ENCODE assay signal across 1 cellular context in the genomic region with DNA sequence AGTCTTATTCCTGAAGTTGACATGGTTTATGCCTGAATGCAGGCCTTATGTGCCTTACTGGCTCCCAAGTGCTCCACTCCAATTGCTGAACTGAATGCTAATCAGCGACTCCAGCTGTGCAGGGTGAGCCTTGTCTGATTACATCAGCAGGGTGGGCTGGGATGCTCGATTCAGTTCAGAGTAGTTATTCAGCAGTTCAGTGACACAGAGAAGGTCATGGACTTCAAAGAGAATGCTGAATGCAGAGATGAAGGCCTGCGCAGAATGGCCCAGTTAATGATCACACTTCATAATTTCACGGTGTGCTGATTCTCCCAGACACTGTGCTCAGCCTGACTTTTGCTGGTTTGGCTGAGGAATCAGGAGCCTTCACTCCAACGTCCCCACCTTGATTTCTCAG.
TF ChIP-seq lines count a peak whose summit lies in the region.

No MANE protein-coding gene starts in this region.

TF ChIP-seq in HepG2, 621 proteins besides CTCF, POLR2A, EP300 and RAD21 (continued from another document and continues in another):
- no peak for TF ChIP-seq CCDC6 (CRISPR knock-in tag; IDR thresholded peaks at IDR 0.05)
- no peak for TF ChIP-seq LBX2 (CRISPR knock-in tag; IDR thresholded peaks at IDR 0.05; ENCODE audit: borderline replicate concordance)
- TF ChIP-seq SAP130 (CRISPR knock-in tag; IDR thresholded peaks at IDR 0.05; ENCODE audit: low read depth), result peak; percentile 26; the same call in 1 of the 2 replicates
- TF ChIP-seq, protein P1, sequence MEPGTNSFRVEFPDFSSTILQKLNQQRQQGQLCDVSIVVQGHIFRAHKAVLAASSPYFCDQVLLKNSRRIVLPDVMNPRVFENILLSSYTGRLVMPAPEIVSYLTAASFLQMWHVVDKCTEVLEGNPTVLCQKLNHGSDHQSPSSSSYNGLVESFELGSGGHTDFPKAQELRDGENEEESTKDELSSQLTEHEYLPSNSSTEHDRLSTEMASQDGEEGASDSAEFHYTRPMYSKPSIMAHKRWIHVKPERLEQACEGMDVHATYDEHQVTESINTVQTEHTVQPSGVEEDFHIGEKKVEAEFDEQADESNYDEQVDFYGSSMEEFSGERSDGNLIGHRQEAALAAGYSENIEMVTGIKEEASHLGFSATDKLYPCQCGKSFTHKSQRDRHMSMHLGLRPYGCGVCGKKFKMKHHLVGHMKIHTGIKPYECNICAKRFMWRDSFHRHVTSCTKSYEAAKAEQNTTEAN (CRISPR knock-in tag; conservative IDR thresholded peaks at IDR 0.05), result no peak
- no peak for TF ChIP-seq MTF1 (CRISPR knock-in tag; IDR thresholded peaks at IDR 0.05)
- TF ChIP-seq PAF1 (CRISPR knock-in tag; IDR thresholded peaks at IDR 0.05), result no peak
- no peak for TF ChIP-seq ZNF556 (CRISPR knock-in tag; IDR thresholded peaks at IDR 0.05; ENCODE audit: borderline replicate concordance)
- TF ChIP-seq, protein P2, sequence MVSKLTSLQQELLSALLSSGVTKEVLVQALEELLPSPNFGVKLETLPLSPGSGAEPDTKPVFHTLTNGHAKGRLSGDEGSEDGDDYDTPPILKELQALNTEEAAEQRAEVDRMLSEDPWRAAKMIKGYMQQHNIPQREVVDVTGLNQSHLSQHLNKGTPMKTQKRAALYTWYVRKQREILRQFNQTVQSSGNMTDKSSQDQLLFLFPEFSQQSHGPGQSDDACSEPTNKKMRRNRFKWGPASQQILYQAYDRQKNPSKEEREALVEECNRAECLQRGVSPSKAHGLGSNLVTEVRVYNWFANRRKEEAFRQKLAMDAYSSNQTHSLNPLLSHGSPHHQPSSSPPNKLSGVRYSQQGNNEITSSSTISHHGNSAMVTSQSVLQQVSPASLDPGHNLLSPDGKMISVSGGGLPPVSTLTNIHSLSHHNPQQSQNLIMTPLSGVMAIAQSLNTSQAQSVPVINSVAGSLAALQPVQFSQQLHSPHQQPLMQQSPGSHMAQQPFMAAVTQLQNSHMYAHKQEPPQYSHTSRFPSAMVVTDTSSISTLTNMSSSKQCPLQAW (CRISPR knock-in tag; IDR thresholded peaks at IDR 0.05), result peak; percentile 56; the same call in 1 of the 2 replicates
- TF ChIP-seq RARA (CRISPR knock-in tag; IDR thresholded peaks at IDR 0.05), result peak; percentile 46
- TF ChIP-seq CAMTA2 (CRISPR knock-in tag; IDR thresholded peaks at IDR 0.05; ENCODE audit: borderline replicate concordance), result no peak
- no peak for TF ChIP-seq ZNF550 (CRISPR knock-in tag; IDR thresholded peaks at IDR 0.05; ENCODE audit: borderline replicate concordance)
- TF ChIP-seq, protein P3, sequence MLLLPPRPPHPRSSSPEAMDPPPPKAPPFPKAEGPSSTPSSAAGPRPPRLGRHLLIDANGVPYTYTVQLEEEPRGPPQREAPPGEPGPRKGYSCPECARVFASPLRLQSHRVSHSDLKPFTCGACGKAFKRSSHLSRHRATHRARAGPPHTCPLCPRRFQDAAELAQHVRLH (CRISPR knock-in tag; IDR thresholded peaks at IDR 0.05; ENCODE audit: borderline replicate concordance, low read depth), result 0 out of 2 replicates have a peak, but pooled peaks have one; percentile 36
- TF ChIP-seq HDAC1 (CRISPR knock-in tag; IDR thresholded peaks at IDR 0.05), result 0 out of 2 replicates have a peak, but pooled peaks have one; percentile 31
- TF ChIP-seq, protein P4, sequence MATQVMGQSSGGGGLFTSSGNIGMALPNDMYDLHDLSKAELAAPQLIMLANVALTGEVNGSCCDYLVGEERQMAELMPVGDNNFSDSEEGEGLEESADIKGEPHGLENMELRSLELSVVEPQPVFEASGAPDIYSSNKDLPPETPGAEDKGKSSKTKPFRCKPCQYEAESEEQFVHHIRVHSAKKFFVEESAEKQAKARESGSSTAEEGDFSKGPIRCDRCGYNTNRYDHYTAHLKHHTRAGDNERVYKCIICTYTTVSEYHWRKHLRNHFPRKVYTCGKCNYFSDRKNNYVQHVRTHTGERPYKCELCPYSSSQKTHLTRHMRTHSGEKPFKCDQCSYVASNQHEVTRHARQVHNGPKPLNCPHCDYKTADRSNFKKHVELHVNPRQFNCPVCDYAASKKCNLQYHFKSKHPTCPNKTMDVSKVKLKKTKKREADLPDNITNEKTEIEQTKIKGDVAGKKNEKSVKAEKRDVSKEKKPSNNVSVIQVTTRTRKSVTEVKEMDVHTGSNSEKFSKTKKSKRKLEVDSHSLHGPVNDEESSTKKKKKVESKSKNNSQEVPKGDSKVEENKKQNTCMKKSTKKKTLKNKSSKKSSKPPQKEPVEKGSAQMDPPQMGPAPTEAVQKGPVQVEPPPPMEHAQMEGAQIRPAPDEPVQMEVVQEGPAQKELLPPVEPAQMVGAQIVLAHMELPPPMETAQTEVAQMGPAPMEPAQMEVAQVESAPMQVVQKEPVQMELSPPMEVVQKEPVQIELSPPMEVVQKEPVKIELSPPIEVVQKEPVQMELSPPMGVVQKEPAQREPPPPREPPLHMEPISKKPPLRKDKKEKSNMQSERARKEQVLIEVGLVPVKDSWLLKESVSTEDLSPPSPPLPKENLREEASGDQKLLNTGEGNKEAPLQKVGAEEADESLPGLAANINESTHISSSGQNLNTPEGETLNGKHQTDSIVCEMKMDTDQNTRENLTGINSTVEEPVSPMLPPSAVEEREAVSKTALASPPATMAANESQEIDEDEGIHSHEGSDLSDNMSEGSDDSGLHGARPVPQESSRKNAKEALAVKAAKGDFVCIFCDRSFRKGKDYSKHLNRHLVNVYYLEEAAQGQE (IDR thresholded peaks at IDR 0.05; ENCODE audit: borderline replicate concordance in 1 of 2, low read depth in 1 of 2, low read length in 2 of 2), result no peak
- peak; percentile 51; the same call in 1 of the 2 replicates for TF ChIP-seq ZMYM3 (CRISPR knock-in tag; IDR thresholded peaks at IDR 0.05)
- no peak for TF ChIP-seq ATF7 (IDR thresholded peaks at IDR 0.05)
- TF ChIP-seq ATF7 (CRISPR knock-in tag; IDR thresholded peaks at IDR 0.05), result no peak
- 0 out of 2 replicates have a peak, but pooled peaks have one; percentile 40 for TF ChIP-seq ZNF644 (CRISPR knock-in tag; IDR thresholded peaks at IDR 0.05; ENCODE audit: low read depth)
- TF ChIP-seq, protein P5, sequence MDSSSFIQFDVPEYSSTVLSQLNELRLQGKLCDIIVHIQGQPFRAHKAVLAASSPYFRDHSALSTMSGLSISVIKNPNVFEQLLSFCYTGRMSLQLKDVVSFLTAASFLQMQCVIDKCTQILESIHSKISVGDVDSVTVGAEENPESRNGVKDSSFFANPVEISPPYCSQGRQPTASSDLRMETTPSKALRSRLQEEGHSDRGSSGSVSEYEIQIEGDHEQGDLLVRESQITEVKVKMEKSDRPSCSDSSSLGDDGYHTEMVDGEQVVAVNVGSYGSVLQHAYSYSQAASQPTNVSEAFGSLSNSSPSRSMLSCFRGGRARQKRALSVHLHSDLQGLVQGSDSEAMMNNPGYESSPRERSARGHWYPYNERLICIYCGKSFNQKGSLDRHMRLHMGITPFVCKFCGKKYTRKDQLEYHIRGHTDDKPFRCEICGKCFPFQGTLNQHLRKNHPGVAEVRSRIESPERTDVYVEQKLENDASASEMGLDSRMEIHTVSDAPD (CRISPR knock-in tag; IDR thresholded peaks at IDR 0.05), result no peak
- TF ChIP-seq ATM (IDR thresholded peaks at IDR 0.05; ENCODE audit: borderline replicate concordance), result no peak
- no peak for TF ChIP-seq ZNF24 (IDR thresholded peaks at IDR 0.05)
- no peak for TF ChIP-seq ZNF501 (CRISPR knock-in tag; IDR thresholded peaks at IDR 0.05)
- TF ChIP-seq PCBP2 (optimal IDR thresholded peaks at IDR 0.05; ENCODE audit: low read depth, low read length, poor library complexity, severe bottlenecking), result no peak
- no peak for TF ChIP-seq ELF1 (CRISPR knock-in tag; IDR thresholded peaks at IDR 0.05)
- no peak for TF ChIP-seq NPAS2 (CRISPR knock-in tag; IDR thresholded peaks at IDR 0.05; ENCODE audit: borderline replicate concordance)
- no peak for TF ChIP-seq HNRNPH1 (optimal IDR thresholded peaks at IDR 0.05; ENCODE audit: low read depth, low read length)
- no peak for TF ChIP-seq ZFP37 (CRISPR knock-in tag; IDR thresholded peaks at IDR 0.05; ENCODE audit: borderline replicate concordance)
- TF ChIP-seq BCLAF1 (IDR thresholded peaks at IDR 0.05), result no peak
- TF ChIP-seq, protein P6, sequence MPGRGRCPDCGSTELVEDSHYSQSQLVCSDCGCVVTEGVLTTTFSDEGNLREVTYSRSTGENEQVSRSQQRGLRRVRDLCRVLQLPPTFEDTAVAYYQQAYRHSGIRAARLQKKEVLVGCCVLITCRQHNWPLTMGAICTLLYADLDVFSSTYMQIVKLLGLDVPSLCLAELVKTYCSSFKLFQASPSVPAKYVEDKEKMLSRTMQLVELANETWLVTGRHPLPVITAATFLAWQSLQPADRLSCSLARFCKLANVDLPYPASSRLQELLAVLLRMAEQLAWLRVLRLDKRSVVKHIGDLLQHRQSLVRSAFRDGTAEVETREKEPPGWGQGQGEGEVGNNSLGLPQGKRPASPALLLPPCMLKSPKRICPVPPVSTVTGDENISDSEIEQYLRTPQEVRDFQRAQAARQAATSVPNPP (CRISPR knock-in tag; IDR thresholded peaks at IDR 0.05), result no peak
- no peak for TF ChIP-seq MXD4 (CRISPR knock-in tag; IDR thresholded peaks at IDR 0.05)
- no peak for TF ChIP-seq SIX1 (CRISPR knock-in tag; IDR thresholded peaks at IDR 0.05; ENCODE audit: borderline replicate concordance)
- TF ChIP-seq, protein P7, sequence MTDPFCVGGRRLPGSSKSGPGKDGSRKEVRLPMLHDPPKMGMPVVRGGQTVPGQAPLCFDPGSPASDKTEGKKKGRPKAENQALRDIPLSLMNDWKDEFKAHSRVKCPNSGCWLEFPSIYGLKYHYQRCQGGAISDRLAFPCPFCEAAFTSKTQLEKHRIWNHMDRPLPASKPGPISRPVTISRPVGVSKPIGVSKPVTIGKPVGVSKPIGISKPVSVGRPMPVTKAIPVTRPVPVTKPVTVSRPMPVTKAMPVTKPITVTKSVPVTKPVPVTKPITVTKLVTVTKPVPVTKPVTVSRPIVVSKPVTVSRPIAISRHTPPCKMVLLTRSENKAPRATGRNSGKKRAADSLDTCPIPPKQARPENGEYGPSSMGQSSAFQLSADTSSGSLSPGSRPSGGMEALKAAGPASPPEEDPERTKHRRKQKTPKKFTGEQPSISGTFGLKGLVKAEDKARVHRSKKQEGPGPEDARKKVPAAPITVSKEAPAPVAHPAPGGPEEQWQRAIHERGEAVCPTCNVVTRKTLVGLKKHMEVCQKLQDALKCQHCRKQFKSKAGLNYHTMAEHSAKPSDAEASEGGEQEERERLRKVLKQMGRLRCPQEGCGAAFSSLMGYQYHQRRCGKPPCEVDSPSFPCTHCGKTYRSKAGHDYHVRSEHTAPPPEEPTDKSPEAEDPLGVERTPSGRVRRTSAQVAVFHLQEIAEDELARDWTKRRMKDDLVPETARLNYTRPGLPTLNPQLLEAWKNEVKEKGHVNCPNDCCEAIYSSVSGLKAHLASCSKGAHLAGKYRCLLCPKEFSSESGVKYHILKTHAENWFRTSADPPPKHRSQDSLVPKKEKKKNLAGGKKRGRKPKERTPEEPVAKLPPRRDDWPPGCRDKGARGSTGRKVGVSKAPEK (CRISPR knock-in tag; IDR thresholded peaks at IDR 0.05; ENCODE audit: borderline replicate concordance), result no peak
- no peak for TF ChIP-seq REXO4 (CRISPR knock-in tag; IDR thresholded peaks at IDR 0.05; ENCODE audit: borderline replicate concordance)
- no peak for TF ChIP-seq NONO (IDR thresholded peaks at IDR 0.05)
- no peak for TF ChIP-seq NONO (CRISPR knock-in tag; conservative IDR thresholded peaks at IDR 0.05)
- TF ChIP-seq ATF3 (CRISPR knock-in tag; IDR thresholded peaks at IDR 0.05), result peak; percentile 75
- no peak for TF ChIP-seq PLSCR1 (CRISPR knock-in tag; IDR thresholded peaks at IDR 0.05; ENCODE audit: borderline replicate concordance)
- TF ChIP-seq ZNF335 (CRISPR knock-in tag; IDR thresholded peaks at IDR 0.05), result no peak
- no peak for TF ChIP-seq IKZF5 (CRISPR knock-in tag; IDR thresholded peaks at IDR 0.05)
- 0 out of 2 replicates have a peak, but pooled peaks have one; percentile 38 for TF ChIP-seq IRF2 (CRISPR knock-in tag; IDR thresholded peaks at IDR 0.05)
- TF ChIP-seq ZFX (CRISPR knock-in tag; IDR thresholded peaks at IDR 0.05; ENCODE audit: low read depth), result peak; percentile 47; the same call in 1 of the 2 replicates
- no peak for TF ChIP-seq JUN (CRISPR knock-in tag; IDR thresholded peaks at IDR 0.05)
- TF ChIP-seq PAWR (CRISPR knock-in tag; IDR thresholded peaks at IDR 0.05; ENCODE audit: borderline replicate concordance), result no peak
- TF ChIP-seq PHB2 (IDR thresholded peaks at IDR 0.05; ENCODE audit: partially characterized antibody), result no peak
- TF ChIP-seq RBM22 (optimal IDR thresholded peaks at IDR 0.05; ENCODE audit: low read length), result no peak
